12 cellular contexts compared by ENCODE assay signal in the genomic region with DNA sequence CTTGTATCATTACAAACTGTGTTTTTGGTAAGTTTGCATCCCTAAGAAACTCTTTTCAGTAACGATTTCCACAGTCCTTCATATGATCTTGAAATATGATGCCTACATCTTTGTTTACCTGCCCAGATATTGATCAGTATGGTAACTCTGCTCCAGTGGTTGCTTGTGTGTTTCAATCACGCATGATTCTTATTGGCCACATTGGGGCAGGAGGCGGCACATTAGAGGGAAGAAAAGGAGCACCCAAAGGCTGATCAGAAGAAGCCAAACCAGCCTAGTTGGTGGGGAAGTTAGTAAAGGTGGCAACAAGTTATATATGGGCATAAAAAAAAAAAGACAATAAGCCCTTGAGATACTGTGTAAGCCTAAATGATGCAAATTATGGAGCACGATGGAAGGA.
DNase-seq lines count a peak whose midpoint lies in the region; ATAC-seq and TF ChIP-seq lines count a peak whose summit lies in the region.
"Had no signal": no experiment of that assay in that cellular context is flagged by ENCODE, and none has a peak within 500 bp of the region (broad histone marks: within the 10 kb centered on the region; RNA-seq: fewer than 3 reads in every experiment).

No MANE protein-coding gene starts in this region.

- ATAC-seq in foreskin keratinocyte (no peak), GM18502 (IDR thresholded peaks at IDR 0.05; ENCODE audit: poor library complexity, unreplicated experiment) (no peak), HG02885 (IDR thresholded peaks at IDR 0.05; ENCODE audit: poor library complexity, unreplicated experiment) (no peak), esophagus mucosa (no peak)

- no peak overlapping the region for H3K4me3 ChIP-seq in GM06990 (replicated peaks; ENCODE audit: low read depth, low read length)
- H3K4me3 ChIP-seq in NB4 (ENCODE audit: low read depth, low read length), result no peak overlapping the region

- H3K27me3 ChIP-seq in GM06990 (replicated peaks; ENCODE audit: control insufficient read depth, insufficient read depth, low read length) (no peaks in the 10 kb centered on the region), foreskin keratinocyte (no peaks in the 10 kb centered on the region)

- TF ChIP-seq CTCF in GM06990 (IDR thresholded peaks at IDR 0.05; ENCODE audit: insufficient read depth, low read length, poor library complexity, severe bottlenecking) (peak; percentile 22), NB4 (IDR thresholded peaks at IDR 0.05; ENCODE audit: low read depth, low read length) (peak; percentile 15), foreskin keratinocyte (conservative IDR thresholded peaks at IDR 0.05) (peak; percentile 34)

- DNase-seq in NCI-H146 (lab: John Stamatoyannopoulos, UW) (peak; percentile 11), NCI-H146 treated with DMSO at 0.1 percent for 48 hours (lab: John Stamatoyannopoulos, UW; ENCODE audit: unreplicated experiment) (no peak), GM06990 (ENCODE audit: extremely low read depth, insufficient read length) (no peak), NB4 (ENCODE audit: low read depth) (peak; percentile 19), foreskin keratinocyte (no peak)
- DNase-seq: activated effector memory CD4-positive, alpha-beta T cell treated with anti-CD3 and anti-CD28 coated beads, Interleukin-2, amount 50 U/mL, for 16 hours; CD4-positive, alpha-beta memory T cell; stimulated activated CD4-positive, alpha-beta T cell treated with anti-CD3 and anti-CD28 coated beads, Interleukin-15, amount 100 ng/mL, for 24 hours had no signal

- TF ChIP-seq POLR2A in NB4 (IDR thresholded peaks at IDR 0.05; ENCODE audit: extremely low read depth, insufficient read length), result no peak

- H3K27ac ChIP-seq in foreskin keratinocyte, result no peak overlapping the region
- H3K27ac ChIP-seq: 22Rv1 had no signal

- peaks cover 2% of the 10 kb centered on the region for H3K36me3 ChIP-seq in GM06990 (ENCODE audit: control insufficient read depth, insufficient read depth, low read length)

- H3K4me1 ChIP-seq in foreskin keratinocyte, result no peaks in the 10 kb centered on the region

Comparison
In these comparisons a context has a peak if more than half of its experiments do, and no peak if none do; other contexts are left out.
1. DNase-seq: peak in NCI-H146 (single experiment) and NB4 (single experiment); none in NCI-H146 treated with DMSO at 0.1 percent for 48 hours (single experiment), GM06990 (single experiment) and foreskin keratinocyte (0 of 2).
2. Peak in every context shown above with its lines, with median percentiles within 50 percentile points of each other: CTCF ChIP-seq.